ENCODE assay signal across 24 cellular contexts in the genomic region with DNA sequence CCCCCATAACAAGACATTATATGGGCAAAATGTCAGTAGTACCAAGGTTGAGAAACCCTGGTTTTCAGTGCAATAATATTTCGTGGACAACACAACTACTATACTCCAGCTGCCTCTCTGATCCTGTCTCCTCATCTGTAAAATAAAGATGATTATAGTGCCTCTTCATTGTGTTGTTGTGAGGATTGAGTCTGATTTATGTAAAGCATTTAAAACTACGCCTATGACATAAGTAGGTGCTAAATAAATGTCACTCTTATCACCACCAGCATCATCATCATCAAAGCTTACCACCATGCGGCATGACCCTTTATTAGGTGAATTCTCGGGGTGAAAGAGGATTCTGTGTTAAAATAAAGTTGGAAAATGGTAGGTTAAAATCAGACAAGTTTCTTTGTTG.
DNase-seq lines count a peak whose midpoint lies in the region; ATAC-seq and TF ChIP-seq lines count a peak whose summit lies in the region.
"Had no signal": no experiment of that assay in that cellular context is flagged by ENCODE, and none has a peak within 500 bp of the region (broad histone marks: within the 10 kb centered on the region; RNA-seq: fewer than 3 reads in every experiment).

No MANE protein-coding gene starts in this region.

- POLR2A ChIA-PET in AG04450 (lab: Yijun Ruan, JAX): interaction anchor here (1.0 kb wide), 1 partner anchor 9 kb away, joined by 3 read pairs; no protein-coding TSS in a partner anchor

- no peaks in the 10 kb centered on the region for H3K36me3 Mint-ChIP-seq in neural progenitor cell
- H3K36me3 Mint-ChIP-seq: CD14-positive monocyte had no signal

- no peak overlapping the region for H3K4me3 Mint-ChIP-seq in neural progenitor cell
- H3K4me3 Mint-ChIP-seq: activated CD8-positive, alpha-beta T cell treated with anti-CD3 and anti-CD28 coated beads for 36 hours; CD14-positive monocyte had no signal

- ATAC-seq in RWPE2 (ENCODE audit: low read depth) (0 out of 3 replicates have a peak, but pooled peaks have one; percentile 1), HG02588 (IDR thresholded peaks at IDR 0.05; ENCODE audit: unreplicated experiment) (no peak)
- ATAC-seq: activated CD8-positive, alpha-beta T cell treated with anti-CD3 and anti-CD28 coated beads for 36 hours; sciatic nerve had no signal

- CTCF ChIA-PET in AG04450 (lab: Charles Lee): interaction anchor here (0.6 to 1.2 kb wide), 5 partner anchors 12 to 239 kb away, joined by 3 to 9 read pairs (median 5); no protein-coding TSS in a partner anchor

- peak overlapping the region; percentile 92 for H3K27ac ChIP-seq in AG04450 (ENCODE audit: low read depth, low read length)
- H3K27ac ChIP-seq in RWPE2 (ENCODE audit: poor library complexity, severe bottlenecking): peak overlapping the region; percentile 98
- H3K27ac ChIP-seq in epithelial cell of prostate: peak overlapping the region; percentile 96
- H3K27ac ChIP-seq in muscle layer of duodenum (ENCODE audit: low read length): peak overlapping the region; percentile 8
- H3K27ac ChIP-seq in neural progenitor cell: no peak overlapping the region
- H3K27ac ChIP-seq: cardiac muscle cell had no signal

- H4K20me1 ChIP-seq in neural progenitor cell (ENCODE audit: low read depth): no peaks in the 10 kb centered on the region

- TF ChIP-seq CTCF in AG04450 (IDR thresholded peaks at IDR 0.05; ENCODE audit: low read depth, low read length): no peak
- no peak for TF ChIP-seq CTCF in RWPE2 (IDR thresholded peaks at IDR 0.05; ENCODE audit: poor library complexity, severe bottlenecking)
- no peak for TF ChIP-seq CTCF in neural progenitor cell (IDR thresholded peaks at IDR 0.05)

- peak overlapping the region; percentile 37 for H3K4me3 ChIP-seq in AG04450 (ENCODE audit: low read depth, low read length)
- peak overlapping the region; percentile 4 for H3K4me3 ChIP-seq in RWPE2 (ENCODE audit: severe bottlenecking)
- H3K4me3 ChIP-seq in muscle layer of duodenum (ENCODE audit: low read depth in 1 of 2, low read length in 2 of 2): no peak overlapping the region
- no peak overlapping the region for H3K4me3 ChIP-seq in neural progenitor cell
- H3K4me3 ChIP-seq: cardiac muscle cell had no signal

- H3K79me2 ChIP-seq in neural progenitor cell (ENCODE audit: low read depth): no peaks in the 10 kb centered on the region

- peaks cover 5% of the 10 kb centered on the region for H3K4me1 Mint-ChIP-seq in neural progenitor cell
- H3K4me1 Mint-ChIP-seq: CD14-positive monocyte had no signal

- peaks cover 70% of the 10 kb centered on the region for H3K4me1 ChIP-seq in RWPE2 (ENCODE audit: insufficient read depth, poor library complexity, severe bottlenecking)
- peaks cover 4% of the 10 kb centered on the region in 2 donors for H3K4me1 ChIP-seq in muscle layer of duodenum (ENCODE audit: control insufficient read depth in 1 of 2, insufficient read depth in 2 of 2, low read length in 2 of 2)
- H3K4me1 ChIP-seq in neural progenitor cell: peaks cover 9% of the 10 kb centered on the region

- no peaks in the 10 kb centered on the region for H3K9me3 Mint-ChIP-seq in neural progenitor cell
- H3K9me3 Mint-ChIP-seq: activated CD8-positive, alpha-beta T cell treated with anti-CD3 and anti-CD28 coated beads for 36 hours; nephron had no signal

- peaks cover 3% of the 10 kb centered on the region for H3K27me3 Mint-ChIP-seq in neural progenitor cell (ENCODE audit: insufficient read depth, low read depth)

- H3K9me3 ChIP-seq in AG04450 (ENCODE audit: control insufficient read depth, insufficient read depth, low read length) (no peaks in the 10 kb centered on the region), RWPE2 (ENCODE audit: severe bottlenecking) (no peaks in the 10 kb centered on the region), muscle layer of duodenum (ENCODE audit: control insufficient read depth in 1 of 2, low read length in 2 of 2) (no peaks in the 10 kb centered on the region), neural progenitor cell (ENCODE audit: low read depth) (no peaks in the 10 kb centered on the region)

- no peaks in the 10 kb centered on the region for H3F3A ChIP-seq in neural progenitor cell (ENCODE audit: low read depth)

- no peak overlapping the region for H3K27ac Mint-ChIP-seq in neural progenitor cell
- H3K27ac Mint-ChIP-seq: activated CD8-positive, alpha-beta T cell treated with anti-CD3 and anti-CD28 coated beads for 36 hours; CD14-positive monocyte had no signal

- DNase-seq in AG04450 (ENCODE audit: low read depth, low spot score) (no peak), RWPE2 (ENCODE audit: low spot score) (no peak), epithelial cell of prostate (ENCODE audit: low read depth, low spot score) (no peak), AG20443 (ENCODE audit: low spot score) (no peak), neural progenitor cell (ENCODE audit: low spot score) (no peak), NCI-H187 (lab: John Stamatoyannopoulos, UW) (no peak)
- DNase-seq: activated CD8-positive, alpha-beta T cell treated with anti-CD3 and anti-CD28 coated beads for 36 hours; activated effector memory CD4-positive, alpha-beta T cell treated with anti-CD3 and anti-CD28 coated beads, Interleukin-2, amount 50 U/mL, for 16 hours; activated T-cell treated with anti-CD3 and anti-CD28 coated beads for 4 hours; glutamatergic neuron; H7; mesendoderm; NCI-H1417; NCI-H524; RPMI8226; substantia nigra; SW 1271 had no signal

- H3K9ac ChIP-seq in neural progenitor cell: no peak overlapping the region

- H3K27me3 ChIP-seq in AG04450 (ENCODE audit: control insufficient read depth, insufficient read depth, low read length) (no peaks in the 10 kb centered on the region), RWPE2 (ENCODE audit: insufficient read depth, poor library complexity, severe bottlenecking) (no peaks in the 10 kb centered on the region), muscle layer of duodenum (ENCODE audit: low read depth, low read length) (no peaks in the 10 kb centered on the region), neural progenitor cell (no peaks in the 10 kb centered on the region)
- H3K27me3 ChIP-seq: cardiac muscle cell, MG63 had no signal

- H3K4me2 ChIP-seq in neural progenitor cell: no peak overlapping the region

- H2AFZ ChIP-seq in neural progenitor cell (replicated peaks): no peak overlapping the region

- H3K36me3 ChIP-seq in RWPE2 (ENCODE audit: low read depth) (peaks cover 99% of the 10 kb centered on the region), muscle layer of duodenum (ENCODE audit: control insufficient read depth in 1 of 2, insufficient read depth in 2 of 2, low read length in 2 of 2) (peaks cover 0 to 5% of the 10 kb centered on the region in 2 donors), neural progenitor cell (no peaks in the 10 kb centered on the region)
- H3K36me3 ChIP-seq: cardiac muscle cell had no signal

Comparison
In these comparisons a context has a peak if more than half of its experiments do, and no peak if none do; other contexts are left out.
1. H3K4me3 ChIP-seq: peak in AG04450 (single experiment) and RWPE2 (single experiment); none in muscle layer of duodenum (0 of 2) and neural progenitor cell (single experiment).